16 cellular contexts compared by ENCODE assay signal in genomic region chr10:35942052-35942451, GRCh38.
"Had no signal": no experiment of that assay in that cellular context is flagged by ENCODE, and none has a peak within 500 bp of the region (broad histone marks: within the 10 kb centered on the region; RNA-seq: fewer than 3 reads in every experiment).

No MANE protein-coding gene starts in this region.

- H3K9me3 ChIP-seq: adrenal gland, breast epithelium, pancreas, sigmoid colon, thoracic aorta had no signal

- H3K4me3 ChIP-seq: adrenal gland, breast epithelium, pancreas, sigmoid colon, thoracic aorta had no signal

- H3K36me3 ChIP-seq: adrenal gland, breast epithelium, pancreas, sigmoid colon, thoracic aorta had no signal

- FAIRE-seq: astrocyte, pancreas had no signal

- DNase-seq: activated CD4-positive, alpha-beta T cell treated with anti-CD3 and anti-CD28 coated beads for 1 hour; activated gamma-delta T cell treated with Interleukin-2 at 50 U/mL for 16 hours; adrenal gland; endodermal cell; erythroblast; foreskin melanocyte; naive thymus-derived CD8-positive, alpha-beta T cell; pancreas; sigmoid colon; stimulated activated naive B cell treated with anti-CD40 and anti-IgM and Interleukin-4, amounts not matched to agents 10 μg/mL and 1 μg/mL and 100 μg/mL, for 72 hours; T-helper 17 cell had no signal

- H3K27me3 ChIP-seq: adrenal gland, breast epithelium, pancreas, sigmoid colon had no signal

- ATAC-seq: activated naive CD4-positive, alpha-beta T cell treated with anti-CD3 and anti-CD28 coated beads, Interleukin-2, amount 50 U/mL, for 72 hours; naive thymus-derived CD8-positive, alpha-beta T cell; stimulated activated naive B cell treated with anti-CD40 and anti-IgM and Interleukin-4, amounts not matched to agents 10 μg/mL and 1 μg/mL and 100 μg/mL, for 72 hours; T-helper 17 cell had no signal

- H3K4me1 ChIP-seq: adrenal gland, breast epithelium had no signal

- H3K27ac ChIP-seq: adrenal gland, breast epithelium, pancreas, sigmoid colon, thoracic aorta, VCaP had no signal
